ENCODE assay signal across 1 cellular context in genomic region chr6:3210024-3210610, GRCh38.
TF ChIP-seq lines count a peak whose summit lies in the region.

No MANE protein-coding gene starts in this region.

TF ChIP-seq in HEK293T, 16 proteins besides CTCF, POLR2A, EP300 and RAD21:
- TF ChIP-seq ARNT (IDR thresholded peaks at IDR 0.05), result no peak
- no peak for TF ChIP-seq TARDBP (IDR thresholded peaks at IDR 0.05)
- no peak for TF ChIP-seq L3MBTL2 (conservative IDR thresholded peaks at IDR 0.05)
- TF ChIP-seq LEF1 (IDR thresholded peaks at IDR 0.05; ENCODE audit: borderline replicate concordance), result no peak
- no peak for TF ChIP-seq PKNOX1 (IDR thresholded peaks at IDR 0.05)
- TF ChIP-seq NFRKB (IDR thresholded peaks at IDR 0.05), result no peak
- no peak for TF ChIP-seq ZNF384 (IDR thresholded peaks at IDR 0.05)
- no peak for TF ChIP-seq FOXK2 (IDR thresholded peaks at IDR 0.05)
